ENCODE assay signal across 31 cellular contexts in the genomic region with DNA sequence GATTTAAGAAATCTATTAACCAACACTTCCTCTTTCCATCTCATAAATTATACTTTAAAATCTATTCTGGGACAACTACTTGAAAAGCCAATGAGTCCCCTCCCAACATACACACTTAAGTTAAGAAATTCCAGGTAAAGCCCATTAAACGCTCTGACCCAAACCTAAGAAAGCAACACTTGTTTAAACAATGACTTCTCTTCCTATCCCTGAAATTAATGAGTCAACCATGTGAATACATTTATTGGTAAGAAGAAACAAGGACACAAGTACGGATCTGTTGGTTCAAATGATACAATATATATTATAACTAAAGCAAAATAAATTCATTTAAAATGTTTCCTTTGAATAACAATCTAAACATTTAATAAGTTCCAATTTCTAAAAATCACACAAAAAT.
"Had no signal": no experiment of that assay in that cellular context is flagged by ENCODE, and none has a peak within 500 bp of the region (broad histone marks: within the 10 kb centered on the region; RNA-seq: fewer than 3 reads in every experiment).

No MANE protein-coding gene starts in this region.

- H3K4me1 ChIP-seq: adrenal gland, body of pancreas, colonic mucosa, esophagus muscularis mucosa, foreskin keratinocyte, gastroesophageal sphincter, heart left ventricle had no signal

- FAIRE-seq: endometrium, endothelial cell of umbilical vein had no signal

- DNase-seq: activated CD4-positive, alpha-beta memory T cell treated with anti-CD3 and anti-CD28 coated beads for 36 hours; activated CD4-positive, alpha-beta T cell treated with anti-CD3 and anti-CD28 coated beads for 36 hours; activated CD4-positive, alpha-beta T cell treated with anti-CD3 and anti-CD28 coated beads, Interleukin-2, amount 10 ng/mL, durations not matched to agents 24 days and 14 days; activated CD4-positive, CD25-positive, alpha-beta regulatory T cell; activated CD4-positive, CD25-positive, alpha-beta regulatory T cell treated with anti-CD3 and anti-CD28 coated beads, Interleukin-2, amount 50 U/mL, for 72 hours; activated CD8-positive, alpha-beta memory T cell treated with anti-CD3 and anti-CD28 coated beads, Interleukin-2, amount 10 ng/mL, durations not matched to agents 7 days and 5 days; activated CD8-positive, alpha-beta memory T cell treated with anti-CD3 and anti-CD28 coated beads, Interleukin-2, amount 50 U/mL, for 4 hours; activated CD8-positive, alpha-beta T cell treated with anti-CD3 and anti-CD28 coated beads, Interleukin-2, amount 10 ng/mL, durations not matched to agents 7 days and 5 days; activated effector memory CD4-positive, alpha-beta T cell treated with anti-CD3 and anti-CD28 coated beads, Interleukin-2, amount 50 U/mL, for 16 hours; activated naive CD4-positive, alpha-beta T cell treated with anti-CD3 and anti-CD28 coated beads for 36 hours; activated naive CD8-positive, alpha-beta T cell treated with anti-CD3 and anti-CD28 coated beads for 36 hours; activated naive CD8-positive, alpha-beta T cell treated with anti-CD3 and anti-CD28 coated beads, Interleukin-2, amount 50 U/mL, for 24 hours; activated T-cell treated with anti-CD3 and anti-CD28 coated beads, Interleukin-2, amount 50 U/mL, for 1 hour; activated T-cell treated with anti-CD3 and anti-CD28 coated beads, Interleukin-2, amount 50 U/mL, for 48 hours; adrenal gland; amygdala; aorta; body of pancreas; caudate nucleus; colonic mucosa; effector CD8-positive, alpha-beta T cell; erythroblast; foreskin keratinocyte; heart left ventricle; T-helper 1 cell; T-helper 17 cell; T1000 had no signal

- H3K4me3 ChIP-seq: adrenal gland, body of pancreas, colonic mucosa, esophagus muscularis mucosa, gastroesophageal sphincter, heart left ventricle had no signal

- H3K9me3 ChIP-seq: adrenal gland, body of pancreas, colonic mucosa, esophagus muscularis mucosa, gastroesophageal sphincter, heart left ventricle had no signal

- H3K27ac ChIP-seq: adrenal gland, body of pancreas, colonic mucosa, esophagus muscularis mucosa, foreskin keratinocyte, gastroesophageal sphincter, heart left ventricle had no signal

- H3K27me3 ChIP-seq: adrenal gland, body of pancreas, colonic mucosa, esophagus muscularis mucosa, foreskin keratinocyte, gastroesophageal sphincter, heart left ventricle had no signal

- H3K36me3 ChIP-seq: adrenal gland, colonic mucosa, esophagus muscularis mucosa, gastroesophageal sphincter, heart left ventricle had no signal

- ATAC-seq: activated CD4-positive, alpha-beta T cell treated with anti-CD3 and anti-CD28 coated beads for 36 hours; activated CD8-positive, alpha-beta memory T cell treated with anti-CD3 and anti-CD28 coated beads, Interleukin-2, amount 10 ng/mL, durations not matched to agents 7 days and 5 days; activated CD8-positive, alpha-beta T cell treated with anti-CD3 and anti-CD28 coated beads, Interleukin-2, amount 10 ng/mL, durations not matched to agents 7 days and 5 days; activated naive CD8-positive, alpha-beta T cell treated with anti-CD3 and anti-CD28 coated beads, Interleukin-2, amount 50 U/mL, for 24 hours; body of pancreas; foreskin keratinocyte; gastroesophageal sphincter; heart left ventricle; T-helper 17 cell had no signal
